Comparison of ENCODE assay signal across 11 cellular contexts in the genomic region with DNA sequence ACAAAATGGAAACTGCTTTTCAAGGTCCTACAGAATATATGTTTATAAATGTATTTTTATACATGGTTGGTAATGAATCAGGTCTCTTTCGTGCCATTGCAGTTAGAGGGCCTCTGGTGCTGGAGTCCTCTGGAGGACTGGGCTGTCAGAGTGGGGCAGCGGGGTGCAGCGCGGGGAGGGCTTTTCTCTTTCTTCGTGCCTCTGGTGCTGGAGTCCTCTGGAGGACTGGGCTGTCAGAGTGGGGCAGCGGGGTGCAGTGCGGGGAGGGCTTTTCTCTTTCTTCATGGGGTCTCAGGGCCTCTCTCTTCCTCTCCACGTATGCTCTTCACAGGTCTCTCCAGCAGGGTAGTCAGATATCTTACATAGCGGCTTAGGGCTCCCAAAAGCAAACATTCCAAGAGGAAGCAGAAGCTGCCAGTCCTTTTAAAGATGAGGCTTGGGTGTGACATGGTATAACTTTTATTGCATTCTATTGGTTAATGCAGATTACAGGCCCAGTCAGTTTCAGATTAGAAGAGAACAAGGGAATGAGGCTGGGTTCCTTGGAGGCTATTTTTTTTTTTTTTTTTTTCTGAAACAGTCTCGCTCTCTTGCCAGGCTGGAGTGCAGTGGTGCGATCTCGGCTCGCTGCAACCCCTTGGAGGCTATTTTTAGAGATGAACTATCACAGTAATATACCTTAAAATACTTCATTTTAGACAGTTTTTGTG. TPM values are rescaled to one million over a fixed set of nuclear protein-coding genes. Genes with fewer than 3 reads are reported as not detected.
DNase-seq lines count a peak whose midpoint lies in the region; ATAC-seq, FAIRE-seq and TF ChIP-seq lines count a peak whose summit lies in the region.
"Had no signal": no experiment of that assay in that cellular context is flagged by ENCODE, and none has a peak within 500 bp of the region (broad histone marks: within the 10 kb centered on the region; RNA-seq: fewer than 3 reads in every experiment).

No MANE protein-coding gene starts in this region.

- WGBS in A549 (ENCODE audit: missing lambda C conversion rate): 74% methylated on average over 13 of the region's 13 CpGs

- TF ChIP-seq RAD21 in A549 (conservative IDR thresholded peaks at IDR 0.05 in 1 of 2, IDR thresholded peaks at IDR 0.05 in 1 of 2): no peak

- peak overlapping the region; percentile 76 to 85 for H3K27ac ChIP-seq in A549

- FAIRE-seq in A549 (lab: Jason Lieb, UNC): no peak
- FAIRE-seq: TTC549 had no signal

- TF ChIP-seq POLR2A in A549 (IDR thresholded peaks at IDR 0.05; ENCODE audit: low read length): no peak

- POLR2A ChIA-PET in A549 (lab: Yijun Ruan, JAX): interaction anchor here (0.6 to 3.4 kb wide), 2 partner anchors 14 to 75 kb away, joined by 3 to 15 read pairs; a partner anchor contains a TSS

- H3K4me3 ChIP-seq in A549 (peak overlapping the region; percentile 5; the same call in 2 of the 3 replicates), WI38 (ENCODE audit: low read depth, low read length) (peak overlapping the region; percentile 20; the same call in 1 of the 2 replicates)

- CTCF ChIA-PET in A549 (lab: Yijun Ruan, JAX): interaction anchor here (1.5 kb wide), 1 partner anchor 10 kb away, joined by 3 read pairs; no protein-coding TSS in a partner anchor

- ATAC-seq in A549 (peak; percentile 82 to 88), HG02938 (IDR thresholded peaks at IDR 0.05; ENCODE audit: unreplicated experiment) (peak; percentile 19), HG03159 (IDR thresholded peaks at IDR 0.05; ENCODE audit: unreplicated experiment) (no peak), GM19351 (IDR thresholded peaks at IDR 0.05; ENCODE audit: unreplicated experiment) (no peak), HG03439 (IDR thresholded peaks at IDR 0.05; ENCODE audit: unreplicated experiment) (no peak)

- TF ChIP-seq EP300 in A549 (IDR thresholded peaks at IDR 0.05): no peak; a peak in 1 of 5 replicates

- no peaks in the 10 kb centered on the region for H3K9me3 ChIP-seq in A549

- peaks cover 45% of the 10 kb centered on the region for H3K4me1 ChIP-seq in A549

- peak overlapping the region; percentile 76 for H3K4me2 ChIP-seq in A549

- DNase-seq in A549 (ENCODE audit: low read depth in 1 of 2, low spot score in 1 of 2) (peak in 1 of 2 experiments; percentile 46), iPS-NIHi7 (ENCODE audit: extremely low spot score) (peak; percentile 11)
- DNase-seq in activated effector memory CD4-positive, alpha-beta T cell treated with Interleukin-2 at 50 U/mL for 16 hours: no peak
- DNase-seq: aorta, NCI-H2171 treated with DMSO at 0.1 percent for 48 hours had no signal

- TF ChIP-seq CTCF in A549 (IDR thresholded peaks at IDR 0.05): no peak
- no peak for TF ChIP-seq CTCF in WI38 (IDR thresholded peaks at IDR 0.05; ENCODE audit: low read depth, low read length)

TF ChIP-seq in A549, 52 proteins besides CTCF, POLR2A, EP300 and RAD21:
- TF ChIP-seq CBX2 (IDR thresholded peaks at IDR 0.05; ENCODE audit: borderline replicate concordance, low read depth) (no peak), POLR2AphosphoS2 (conservative IDR thresholded peaks at IDR 0.05; ENCODE audit: low read length) (no peak), ZNF302 (CRISPR knock-in tag; IDR thresholded peaks at IDR 0.05) (no peak), SMC3 (IDR thresholded peaks at IDR 0.05) (no peak)
- TF ChIP-seq, protein P1, sequence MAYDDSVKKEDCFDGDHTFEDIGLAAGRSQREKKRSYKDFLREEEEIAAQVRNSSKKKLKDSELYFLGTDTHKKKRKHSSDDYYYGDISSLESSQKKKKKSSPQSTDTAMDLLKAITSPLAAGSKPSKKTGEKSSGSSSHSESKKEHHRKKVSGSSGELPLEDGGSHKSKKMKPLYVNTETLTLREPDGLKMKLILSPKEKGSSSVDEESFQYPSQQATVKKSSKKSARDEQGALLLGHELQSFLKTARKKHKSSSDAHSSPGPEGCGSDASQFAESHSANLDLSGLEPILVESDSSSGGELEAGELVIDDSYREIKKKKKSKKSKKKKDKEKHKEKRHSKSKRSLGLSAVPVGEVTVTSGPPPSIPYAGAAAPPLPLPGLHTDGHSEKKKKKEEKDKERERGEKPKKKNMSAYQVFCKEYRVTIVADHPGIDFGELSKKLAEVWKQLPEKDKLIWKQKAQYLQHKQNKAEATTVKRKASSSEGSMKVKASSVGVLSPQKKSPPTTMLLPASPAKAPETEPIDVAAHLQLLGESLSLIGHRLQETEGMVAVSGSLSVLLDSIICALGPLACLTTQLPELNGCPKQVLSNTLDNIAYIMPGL (CRISPR knock-in tag; IDR thresholded peaks at IDR 0.05; ENCODE audit: borderline replicate concordance): no peak

RNA-seq across cellular contexts. Expression of a gene that starts 13.1 kb away (rescaled TPM):
- 59.3 and 64.8 TPM in 2 replicates for polyA plus RNA-seq in A549 (2011; rRNA removed)
- polyA plus RNA-seq in A549 (2012; cell fraction: cytosol; rRNA removed): 79.9 and 95.6 TPM in 2 replicates
- 40.9 and 51.4 TPM in 2 replicates for polyA plus RNA-seq in A549 (2012; cell fraction: nucleus; rRNA removed)
- polyA plus RNA-seq in A549 (2017; fragmentation: RNase III; extraction: RNeasy Plus Mini Kit Qiagen cat#74134 plus additional on column Dnase treatment): 44.3 to 52.5 TPM (median 48.8 TPM) in 3 replicates
- polyA minus RNA-seq in A549 (2011; rRNA and poly(A)+ RNA removed): 12.6 and 20.8 TPM in 2 replicates

RNA-seq across cellular contexts. Expression of a gene that starts 13.8 kb away (rescaled TPM):
- polyA plus RNA-seq in A549 (2011; rRNA removed): 59.9 and 69.6 TPM in 2 replicates
- polyA plus RNA-seq in A549 (2012; cell fraction: cytosol; rRNA removed): 14.1 and 14.6 TPM in 2 replicates
- 19.0 and 21.8 TPM in 2 replicates for polyA plus RNA-seq in A549 (2012; cell fraction: nucleus; rRNA removed)
- polyA plus RNA-seq in A549 (2017; fragmentation: RNase III; extraction: RNeasy Plus Mini Kit Qiagen cat#74134 plus additional on column Dnase treatment): 30.4 to 32.6 TPM (median 31.0 TPM) in 3 replicates
- polyA minus RNA-seq in A549 (2011; rRNA and poly(A)+ RNA removed): 66.5 and 87.3 TPM in 2 replicates

Comparison
In these comparisons a context has a peak if more than half of its experiments do, and no peak if none do; other contexts are left out.
1. ATAC-seq: peak in A549 (2 of 2) and HG02938 (single experiment); none in HG03159 (single experiment), GM19351 (single experiment) and HG03439 (single experiment).